Comparison of ENCODE assay signal across 9 cellular contexts in the genomic region with DNA sequence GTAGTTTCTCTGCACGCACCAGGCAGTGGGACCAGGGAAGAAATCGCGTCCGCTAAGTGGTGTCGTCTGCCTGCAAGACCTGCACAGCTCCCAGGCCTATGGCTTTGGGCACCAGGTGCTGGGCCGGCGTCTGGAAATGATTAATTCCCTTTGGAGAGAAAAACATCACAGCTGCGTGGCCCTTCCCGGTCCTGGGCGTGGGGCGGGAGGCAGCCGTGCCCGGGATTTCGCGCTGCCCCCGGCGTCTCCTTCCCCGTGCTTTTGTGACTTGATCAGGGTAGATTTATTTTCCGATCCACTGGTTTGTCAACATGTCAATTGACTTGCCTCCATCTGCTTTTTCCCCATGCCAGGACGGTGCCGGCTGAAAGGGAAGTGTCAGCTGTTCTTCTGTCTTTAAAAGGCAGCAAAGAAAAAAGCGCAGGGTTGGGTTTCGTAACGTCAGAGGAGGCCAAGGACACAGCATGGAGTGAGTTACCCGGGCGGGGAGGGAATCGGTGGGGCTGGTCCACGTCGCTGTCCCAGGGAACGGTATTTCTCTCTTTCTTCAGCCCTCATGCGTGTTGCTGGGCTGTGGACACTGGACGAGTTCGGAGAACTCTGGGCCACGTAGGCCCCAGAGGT.
DNase-seq lines count a peak whose midpoint lies in the region; ATAC-seq, FAIRE-seq and TF ChIP-seq lines count a peak whose summit lies in the region.
"Had no signal": no experiment of that assay in that cellular context is flagged by ENCODE, and none has a peak within 500 bp of the region (broad histone marks: within the 10 kb centered on the region; RNA-seq: fewer than 3 reads in every experiment).

No MANE protein-coding gene starts in this region.

- H3K4me2 ChIP-seq in HepG2 (ENCODE audit: low read depth, low read length), result no peak overlapping the region
- H3K4me2 ChIP-seq: KMS-11 had no signal

- peaks cover 7% of the 10 kb centered on the region; the same call in 1 of the 2 replicates for H3K4me1 ChIP-seq in HepG2 (ENCODE audit: insufficient read depth, low read length)

- no peaks in the 10 kb centered on the region for H3K79me2 ChIP-seq in HepG2 (ENCODE audit: insufficient read depth, low read length)

- H2AFZ ChIP-seq in HepG2 (ENCODE audit: low read length), result no peak overlapping the region

- intact Hi-C loops in Right ventricle myocardium superior (cut with DNase I) (loop anchor here (5.0 kb wide), 1 partner anchor 243 kb away; no protein-coding TSS in a partner anchor), cardiac septum (cut with DNase I) (loop anchor here (2.0 to 10.0 kb wide), 2 partner anchors 110 to 242 kb away; no protein-coding TSS in a partner anchor), HepG2 (cut with micrococcal nuclease; ENCODE audit: unreplicated experiment) (loop anchor here (2.0 kb wide), 1 partner anchor 242 kb away; no protein-coding TSS in a partner anchor)

- BruUV-seq in HepG2 (replicated peaks; lab: Mats Ljungman, UMichigan), result no TSS peak

- no peak overlapping the region for H3K9ac ChIP-seq in HepG2 (ENCODE audit: insufficient read depth, low read depth, low read length)
- H3K9ac ChIP-seq: KMS-11 had no signal

- H3K27me3 ChIP-seq in HepG2 (ENCODE audit: control insufficient read depth in 1 of 2, insufficient read depth in 2 of 2, low read length in 2 of 2), result peaks cover 14 to 49% of the 10 kb centered on the region in 2 experiments

- no peaks in the 10 kb centered on the region for H3K36me3 ChIP-seq in HepG2 (replicated peaks in 1 of 2; ENCODE audit: control insufficient read depth in 1 of 2, insufficient read depth in 2 of 2, low read length in 2 of 2)

- TF ChIP-seq RAD21 in HepG2 (CRISPR knock-in tag; IDR thresholded peaks at IDR 0.05), result no peak

- H3K9me3 ChIP-seq in HepG2 (ENCODE audit: low read length), result peaks cover 1% of the 10 kb centered on the region; the same call in 1 of the 2 replicates

- H3K4me3 ChIP-seq in HepG2 (replicated peaks in 1 of 3; ENCODE audit: insufficient read depth in 1 of 3, low read depth in 2 of 3, low read length in 3 of 3), result no peak overlapping the region

- H4K20me1 ChIP-seq in HepG2 (ENCODE audit: insufficient read depth, low read length), result no peaks in the 10 kb centered on the region

- no peak for TF ChIP-seq POLR2A in HepG2 (IDR thresholded peaks at IDR 0.05; ENCODE audit: insufficient read depth in 1 of 2, low read depth in 2 of 2, low read length in 2 of 2)

- 52% methylated on average over 34 of the region's 34 CpGs for WGBS in HepG2 (ENCODE audit: low lambda C conversion rate)

- FAIRE-seq in HepG2 (lab: Jason Lieb, UNC), result no peak

- TF ChIP-seq CTCF in HepG2 (CRISPR knock-in tag; IDR thresholded peaks at IDR 0.05), result no peak

- in situ Hi-C loops in HepG2 (cut with HindIII; ENCODE audit: extremely low pct_ligation_motif_present, low pct_unique_long_range_greater_than_20kb), result loop anchor here (5.0 to 10.0 kb wide), 2 partner anchors 113 to 240 kb away; no protein-coding TSS in a partner anchor

- ATAC-seq in Right ventricle myocardium superior (ENCODE audit: poor library complexity), result peak; percentile 7
- peak; percentile 31 for ATAC-seq in HepG2
- ATAC-seq in HG02840 (IDR thresholded peaks at IDR 0.05; ENCODE audit: low FRiP score, unreplicated experiment), result no peak

- POLR2A ChIA-PET in HepG2 (lab: Yijun Ruan, JAX), result no interaction called here

- H3K27ac ChIP-seq in HepG2 (ENCODE audit: extremely low read length, insufficient read depth, low read length), result no peak overlapping the region
- H3K27ac ChIP-seq: KMS-11 had no signal

- TF ChIP-seq EP300 in HepG2 (IDR thresholded peaks at IDR 0.05; ENCODE audit: low read depth in 2 of 2, low read length in 2 of 2) (no peak), HepG2 (CRISPR knock-in tag; IDR thresholded peaks at IDR 0.05; ENCODE audit: borderline replicate concordance) (no peak)

- CTCF ChIA-PET in HepG2 (lab: Yijun Ruan, JAX; ENCODE audit: low intra/inter-chr PET ratio, low total read pairs), result interaction anchor here (0.9 kb wide), 2 partner anchors 212 to 213 kb away, joined by 3 read pairs; no protein-coding TSS in a partner anchor

- no peak for DNase-seq in Right ventricle myocardium superior
- no peak for DNase-seq in cardiac septum (ENCODE audit: low spot score)
- peak; percentile 6 for DNase-seq in amniotic epithelial cell (ENCODE audit: low read depth)
- DNase-seq in HepG2 (ENCODE audit: low spot score), result peak; percentile 19
- DNase-seq in ureter (ENCODE audit: low spot score), result peak; percentile 60
- DNase-seq in H4 (ENCODE audit: low spot score), result no peak
- DNase-seq in cortex of kidney (lab: John Stamatoyannopoulos, UW), result no peak

TF ChIP-seq in HepG2, 621 proteins besides CTCF, POLR2A, EP300 and RAD21 (continues in another document):
- TF ChIP-seq, protein P1, sequence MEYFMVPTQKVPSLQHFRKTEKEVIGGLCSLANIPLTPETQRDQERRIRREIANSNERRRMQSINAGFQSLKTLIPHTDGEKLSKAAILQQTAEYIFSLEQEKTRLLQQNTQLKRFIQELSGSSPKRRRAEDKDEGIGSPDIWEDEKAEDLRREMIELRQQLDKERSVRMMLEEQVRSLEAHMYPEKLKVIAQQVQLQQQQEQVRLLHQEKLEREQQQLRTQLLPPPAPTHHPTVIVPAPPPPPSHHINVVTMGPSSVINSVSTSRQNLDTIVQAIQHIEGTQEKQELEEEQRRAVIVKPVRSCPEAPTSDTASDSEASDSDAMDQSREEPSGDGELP (IDR thresholded peaks at IDR 0.05; ENCODE audit: borderline replicate concordance, low read depth), result peak; percentile 15; the same call in 1 of the 2 replicates
- TF ChIP-seq ZNF670 (CRISPR knock-in tag; IDR thresholded peaks at IDR 0.05; ENCODE audit: borderline replicate concordance), result peak; percentile 60; the same call in 1 of the 2 replicates
- TF ChIP-seq, protein P2, sequence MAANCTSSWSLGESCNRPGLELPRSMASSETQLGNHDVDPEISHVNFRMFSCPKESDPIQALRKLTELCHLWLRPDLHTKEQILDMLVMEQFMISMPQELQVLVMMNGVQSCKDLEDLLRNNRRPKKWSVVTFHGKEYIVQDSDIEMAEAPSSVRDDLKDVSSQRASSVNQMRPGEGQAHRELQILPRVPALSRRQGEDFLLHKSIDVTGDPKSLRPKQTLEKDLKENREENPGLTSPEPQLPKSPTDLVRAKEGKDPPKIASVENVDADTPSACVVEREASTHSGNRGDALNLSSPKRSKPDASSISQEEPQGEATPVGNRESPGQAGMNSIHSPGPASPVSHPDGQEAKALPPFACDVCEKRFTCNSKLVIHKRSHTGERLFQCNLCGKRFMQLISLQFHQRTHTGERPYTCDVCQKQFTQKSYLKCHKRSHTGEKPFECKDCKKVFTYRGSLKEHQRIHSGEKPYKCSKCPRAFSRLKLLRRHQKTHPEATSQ (CRISPR knock-in tag; IDR thresholded peaks at IDR 0.05; ENCODE audit: borderline replicate concordance), result no peak
- TF ChIP-seq HOXA3 (CRISPR knock-in tag; IDR thresholded peaks at IDR 0.05), result 0 out of 2 replicates have a peak, but pooled peaks have one; percentile 4
- TF ChIP-seq, protein P3, sequence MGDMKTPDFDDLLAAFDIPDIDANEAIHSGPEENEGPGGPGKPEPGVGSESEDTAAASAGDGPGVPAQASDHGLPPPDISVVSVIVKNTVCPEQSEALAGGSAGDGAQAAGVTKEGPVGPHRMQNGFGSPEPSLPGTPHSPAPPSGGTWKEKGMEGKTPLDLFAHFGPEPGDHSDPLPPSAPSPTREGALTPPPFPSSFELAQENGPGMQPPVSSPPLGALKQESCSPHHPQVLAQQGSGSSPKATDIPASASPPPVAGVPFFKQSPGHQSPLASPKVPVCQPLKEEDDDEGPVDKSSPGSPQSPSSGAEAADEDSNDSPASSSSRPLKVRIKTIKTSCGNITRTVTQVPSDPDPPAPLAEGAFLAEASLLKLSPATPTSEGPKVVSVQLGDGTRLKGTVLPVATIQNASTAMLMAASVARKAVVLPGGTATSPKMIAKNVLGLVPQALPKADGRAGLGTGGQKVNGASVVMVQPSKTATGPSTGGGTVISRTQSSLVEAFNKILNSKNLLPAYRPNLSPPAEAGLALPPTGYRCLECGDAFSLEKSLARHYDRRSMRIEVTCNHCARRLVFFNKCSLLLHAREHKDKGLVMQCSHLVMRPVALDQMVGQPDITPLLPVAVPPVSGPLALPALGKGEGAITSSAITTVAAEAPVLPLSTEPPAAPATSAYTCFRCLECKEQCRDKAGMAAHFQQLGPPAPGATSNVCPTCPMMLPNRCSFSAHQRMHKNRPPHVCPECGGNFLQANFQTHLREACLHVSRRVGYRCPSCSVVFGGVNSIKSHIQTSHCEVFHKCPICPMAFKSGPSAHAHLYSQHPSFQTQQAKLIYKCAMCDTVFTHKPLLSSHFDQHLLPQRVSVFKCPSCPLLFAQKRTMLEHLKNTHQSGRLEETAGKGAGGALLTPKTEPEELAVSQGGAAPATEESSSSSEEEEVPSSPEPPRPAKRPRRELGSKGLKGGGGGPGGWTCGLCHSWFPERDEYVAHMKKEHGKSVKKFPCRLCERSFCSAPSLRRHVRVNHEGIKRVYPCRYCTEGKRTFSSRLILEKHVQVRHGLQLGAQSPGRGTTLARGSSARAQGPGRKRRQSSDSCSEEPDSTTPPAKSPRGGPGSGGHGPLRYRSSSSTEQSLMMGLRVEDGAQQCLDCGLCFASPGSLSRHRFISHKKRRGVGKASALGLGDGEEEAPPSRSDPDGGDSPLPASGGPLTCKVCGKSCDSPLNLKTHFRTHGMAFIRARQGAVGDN (CRISPR knock-in tag; IDR thresholded peaks at IDR 0.05), result peak; percentile 32
- TF ChIP-seq, protein P4, sequence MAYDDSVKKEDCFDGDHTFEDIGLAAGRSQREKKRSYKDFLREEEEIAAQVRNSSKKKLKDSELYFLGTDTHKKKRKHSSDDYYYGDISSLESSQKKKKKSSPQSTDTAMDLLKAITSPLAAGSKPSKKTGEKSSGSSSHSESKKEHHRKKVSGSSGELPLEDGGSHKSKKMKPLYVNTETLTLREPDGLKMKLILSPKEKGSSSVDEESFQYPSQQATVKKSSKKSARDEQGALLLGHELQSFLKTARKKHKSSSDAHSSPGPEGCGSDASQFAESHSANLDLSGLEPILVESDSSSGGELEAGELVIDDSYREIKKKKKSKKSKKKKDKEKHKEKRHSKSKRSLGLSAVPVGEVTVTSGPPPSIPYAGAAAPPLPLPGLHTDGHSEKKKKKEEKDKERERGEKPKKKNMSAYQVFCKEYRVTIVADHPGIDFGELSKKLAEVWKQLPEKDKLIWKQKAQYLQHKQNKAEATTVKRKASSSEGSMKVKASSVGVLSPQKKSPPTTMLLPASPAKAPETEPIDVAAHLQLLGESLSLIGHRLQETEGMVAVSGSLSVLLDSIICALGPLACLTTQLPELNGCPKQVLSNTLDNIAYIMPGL (CRISPR knock-in tag; IDR thresholded peaks at IDR 0.05; ENCODE audit: borderline replicate concordance in 1 of 2, low read depth in 1 of 2), result 0 out of 4 replicates have a peak, but pooled peaks of 1 of the 2 experiments have one; percentile 2

Comparison
In these comparisons a context has a peak if more than half of its experiments do, and no peak if none do; other contexts are left out.
1. DNase-seq: peak in amniotic epithelial cell (single experiment), HepG2 (single experiment) and ureter (single experiment); none in Right ventricle myocardium superior (single experiment), cardiac septum (single experiment), H4 (single experiment) and cortex of kidney (single experiment).